In the genomic region with DNA sequence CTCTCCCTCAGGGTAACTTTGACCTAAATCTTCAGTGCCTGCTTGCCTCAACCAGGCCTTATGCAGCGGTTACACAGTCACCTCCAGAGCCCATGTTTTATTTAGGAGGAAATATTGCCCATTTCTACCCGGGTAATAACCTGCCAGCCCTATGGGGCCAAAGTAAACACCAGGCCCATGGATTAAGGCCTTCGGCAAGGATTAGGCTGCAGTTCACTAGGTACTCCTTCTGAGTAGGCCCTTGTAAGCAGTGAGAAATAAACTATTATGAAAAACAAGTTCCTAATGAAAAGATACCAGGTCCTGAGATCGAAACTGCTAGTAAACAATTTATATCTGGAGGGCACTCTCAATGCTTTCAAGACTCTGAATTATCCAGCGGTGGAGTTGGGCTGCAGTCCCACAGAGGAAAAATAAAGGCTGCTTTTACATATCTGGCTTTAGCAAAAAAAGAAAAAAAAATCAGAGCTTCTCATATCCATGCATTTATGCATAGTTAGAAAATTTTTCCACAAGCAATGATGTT, we compare ENCODE assay signal across 17 cellular contexts. TPM values are rescaled to one million over a fixed set of nuclear protein-coding genes. Genes with fewer than 3 reads are reported as not detected.
DNase-seq lines count a peak whose midpoint lies in the region; ATAC-seq and TF ChIP-seq lines count a peak whose summit lies in the region.
"Had no signal": no experiment of that assay in that cellular context is flagged by ENCODE, and none has a peak within 500 bp of the region (broad histone marks: within the 10 kb centered on the region; RNA-seq: fewer than 3 reads in every experiment).

No MANE protein-coding gene starts in this region.

- peak overlapping the region in 2 of 5 donors; percentile 40 to 52 for H3K9ac ChIP-seq in subcutaneous abdominal adipose tissue (ENCODE audit: low read length in 5 of 5)

- peaks cover 34% of the 10 kb centered on the region for H3K4me1 ChIP-seq in GM23338 (ENCODE audit: insufficient read depth)
- H3K4me1 ChIP-seq in mucosa of descending colon (ENCODE audit: low read depth) = peaks cover 19% of the 10 kb centered on the region
- H3K4me1 ChIP-seq in subcutaneous abdominal adipose tissue (ENCODE audit: control insufficient read depth in 5 of 5, insufficient read depth in 5 of 5, low read length in 5 of 5) = peaks cover 2 to 85% (median 77%) of the 10 kb centered on the region in 5 donors

- TF ChIP-seq CTCF in GM23338 (conservative IDR thresholded peaks at IDR 0.05; ENCODE audit: low read depth in 2 of 2) = no peak
- no peak for TF ChIP-seq CTCF in mucosa of descending colon (IDR thresholded peaks at IDR 0.05)

- H3K4me1 Mint-ChIP-seq in GM23338 = peaks cover 20% of the 10 kb centered on the region
- peaks cover 6% of the 10 kb centered on the region for H3K4me1 Mint-ChIP-seq in activated CD4-positive, alpha-beta T cell treated with anti-CD3 and anti-CD28 coated beads for 36 hours

- intact Hi-C loops in mucosa of descending colon (cut with DNase I, micrococcal nuclease) = no loop called here
- intact Hi-C loops in activated CD4-positive, alpha-beta T cell treated with anti-CD3 and anti-CD28 coated beads for 36 hours (cut with DNase I, micrococcal nuclease) = no loop called here

- no peak overlapping the region for H3K4me3 Mint-ChIP-seq in GM23338
- no peak overlapping the region for H3K4me3 Mint-ChIP-seq in activated CD4-positive, alpha-beta T cell treated with anti-CD3 and anti-CD28 coated beads for 36 hours

- no peak for ATAC-seq in GM23338
- no peak for ATAC-seq in mucosa of descending colon
- ATAC-seq in HG02763 (IDR thresholded peaks at IDR 0.05; ENCODE audit: unreplicated experiment) = no peak
- no peak for ATAC-seq in activated CD4-positive, alpha-beta T cell treated with anti-CD3 and anti-CD28 coated beads for 36 hours
- ATAC-seq: K562 had no signal

- H3K27me3 ChIP-seq in GM23338 (ENCODE audit: insufficient read depth) (peaks cover 100% of the 10 kb centered on the region), subcutaneous abdominal adipose tissue (ENCODE audit: control insufficient read depth in 5 of 5, insufficient read depth in 4 of 5, low read length in 5 of 5) (peaks cover 0 to 30% (median 19%) of the 10 kb centered on the region in 5 donors)

- CTCF ChIA-PET in activated CD4-positive, alpha-beta T cell treated with anti-CD3 and anti-CD28 coated beads for 36 hours (lab: Charles Lee) = interaction anchor here (1.0 to 2.3 kb wide), 5 partner anchors 11 to 79 kb away, joined by 3 to 12 read pairs (median 4); no protein-coding TSS in a partner anchor

- no peaks in the 10 kb centered on the region for H3K9me2 ChIP-seq in GM23338 (ENCODE audit: insufficient read depth)

- H3K4me3 ChIP-seq in GM23338 (no peak overlapping the region), mucosa of descending colon (no peak overlapping the region), subcutaneous abdominal adipose tissue (ENCODE audit: low read depth in 1 of 5, low read length in 5 of 5) (peak overlapping the region in 3 of 5 donors; percentile 13 to 63 (median 40))
- H3K4me3 ChIP-seq: K562, upper lobe of left lung had no signal

- H3K27ac ChIP-seq in GM23338 (ENCODE audit: low read depth) (no peak overlapping the region), subcutaneous abdominal adipose tissue (ENCODE audit: low read depth, low read length) (peak overlapping the region; percentile 98)
- H3K27ac ChIP-seq: upper lobe of left lung had no signal

- no peak overlapping the region for H3K27ac Mint-ChIP-seq in GM23338
- no peak overlapping the region for H3K27ac Mint-ChIP-seq in activated CD4-positive, alpha-beta T cell treated with anti-CD3 and anti-CD28 coated beads for 36 hours

- H3K79me2 ChIP-seq in GM23338 (replicated peaks; ENCODE audit: insufficient read depth) = no peaks in the 10 kb centered on the region

- POLR2A ChIA-PET in activated CD4-positive, alpha-beta T cell treated with anti-CD3 and anti-CD28 coated beads for 36 hours (lab: Charles Lee) = interaction anchor here (0.6 kb wide), 1 partner anchor 885 kb away, joined by 5 read pairs; no protein-coding TSS in a partner anchor

- H3K36me3 Mint-ChIP-seq in GM23338 (ENCODE audit: low read depth) = no peaks in the 10 kb centered on the region
- H3K36me3 Mint-ChIP-seq in activated CD4-positive, alpha-beta T cell treated with anti-CD3 and anti-CD28 coated beads for 36 hours (ENCODE audit: low read depth) = no peaks in the 10 kb centered on the region

- peaks cover 37% of the 10 kb centered on the region for H3F3A ChIP-seq in GM23338 (replicated peaks; ENCODE audit: low read depth)

- DNase-seq in GM23338 (ENCODE audit: low spot score) (no peak), SW480 (ENCODE audit: low spot score) (peak; percentile 32), mucosa of descending colon (peak in 2 of 3 donors; percentile 12 to 27), NCI-H1105 treated with DMSO at 0.1 percent for 48 hours (lab: John Stamatoyannopoulos, UW) (no peak), NCI-H345 (lab: John Stamatoyannopoulos, UW) (no peak)
- DNase-seq in activated CD4-positive, alpha-beta T cell treated with anti-CD3 and anti-CD28 coated beads for 36 hours = no peak
- DNase-seq: activated CD4-positive, alpha-beta T cell treated with anti-CD3 and anti-CD28 coated beads, Interleukin-2, amount 50 U/mL, for 48 hours; AML-193; amniotic stem cell; stimulated activated CD4-positive, alpha-beta T cell treated with anti-CD3 and anti-CD28 coated beads, Interleukin-2, amount 100 ng/mL, for 48 hours had no signal

- no peak overlapping the region for H3K4me2 ChIP-seq in GM23338

- H3K9me3 Mint-ChIP-seq in GM23338 = peaks cover 6% of the 10 kb centered on the region; the same call in 1 of the 3 replicates
- no peaks in the 10 kb centered on the region for H3K9me3 Mint-ChIP-seq in activated CD4-positive, alpha-beta T cell treated with anti-CD3 and anti-CD28 coated beads for 36 hours (ENCODE audit: low read depth)

- H4K20me1 ChIP-seq in GM23338 (replicated peaks; ENCODE audit: insufficient read depth) = peaks cover 61% of the 10 kb centered on the region

- H2AFZ ChIP-seq in GM23338 = no peak overlapping the region

- peaks cover 95% of the 10 kb centered on the region for H3K27me3 Mint-ChIP-seq in GM23338 (ENCODE audit: insufficient read depth, low read depth, poor library complexity)
- peaks cover 50% of the 10 kb centered on the region for H3K27me3 Mint-ChIP-seq in activated CD4-positive, alpha-beta T cell treated with anti-CD3 and anti-CD28 coated beads for 36 hours

- H3K9me3 ChIP-seq in mucosa of descending colon (no peaks in the 10 kb centered on the region), subcutaneous abdominal adipose tissue (ENCODE audit: control insufficient read depth in 5 of 5, low read length in 5 of 5) (no peaks in the 10 kb centered on the region)

- no peaks in the 10 kb centered on the region for H3K36me3 ChIP-seq in GM23338 (ENCODE audit: insufficient read depth)
- no peaks in the 10 kb centered on the region for H3K36me3 ChIP-seq in mucosa of descending colon (ENCODE audit: low read depth)
- no peaks in the 10 kb centered on the region for H3K36me3 ChIP-seq in subcutaneous abdominal adipose tissue (ENCODE audit: control insufficient read depth in 5 of 5, insufficient read depth in 5 of 5, low read length in 5 of 5)
- H3K36me3 ChIP-seq: upper lobe of left lung had no signal

TF ChIP-seq in GM23338, 12 proteins besides CTCF, POLR2A, EP300 and RAD21:
- no peak for TF ChIP-seq ZNF114 (CRISPR knock-in tag; IDR thresholded peaks at IDR 0.05)
- TF ChIP-seq EZH2 (IDR thresholded peaks at IDR 0.05; ENCODE audit: low read depth, unreplicated experiment) = peak; percentile 94

RNA-seq across cellular contexts. Expression of gene HOXA10, which starts 3.7 kb away (rescaled TPM):
- total RNA-seq in GM23338 (2014; rRNA removed; shearing (Covaris generic)) = not detected in 2 replicates
- not detected in 2 replicates for polyA plus RNA-seq in GM23338 (2016; fragmentation: Nextera tagmentation; extraction: Ambion mirVana)
- 10 to 100 TPM; 25.0 to 56.9 (median 25.8) TPM for total RNA-seq in mucosa of descending colon
- not detected for total RNA-seq in activated CD4-positive, alpha-beta T cell treated with anti-CD3 and anti-CD28 coated beads for 36 hours
- total RNA-seq: cerebellum, K562 had no signal
- polyA plus RNA-seq: K562 had no signal

RNA-seq across cellular contexts. Expression of gene HOXA11, which starts 7.2 kb away (rescaled TPM):
- not detected in 2 replicates for total RNA-seq in GM23338 (2014; rRNA removed; shearing (Covaris generic))
- not detected in 2 replicates for polyA plus RNA-seq in GM23338 (2016; fragmentation: Nextera tagmentation; extraction: Ambion mirVana)
- total RNA-seq in mucosa of descending colon = 10 to 100 TPM in 1 of 3 donors, 1 to 10 TPM in 2; 3.2 to 27.2 (median 5.4) TPM
- not detected for total RNA-seq in activated CD4-positive, alpha-beta T cell treated with anti-CD3 and anti-CD28 coated beads for 36 hours
- total RNA-seq: cerebellum, K562, mononuclear cell, upper lobe of left lung had no signal
- polyA plus RNA-seq: K562 had no signal

RNA-seq across cellular contexts. Expression of gene HOXA9, which starts 12.5 kb away (rescaled TPM):
- not detected in 2 replicates for total RNA-seq in GM23338 (2014; rRNA removed; shearing (Covaris generic))
- polyA plus RNA-seq in GM23338 (2016; fragmentation: Nextera tagmentation; extraction: Ambion mirVana) = not detected in 2 replicates
- 10 to 100 TPM; 22.0 to 27.9 (median 25.0) TPM for total RNA-seq in mucosa of descending colon
- not detected for total RNA-seq in activated CD4-positive, alpha-beta T cell treated with anti-CD3 and anti-CD28 coated beads for 36 hours
- total RNA-seq: cerebellum, K562 had no signal
- polyA plus RNA-seq: K562 had no signal

RNA-seq across cellular contexts. Expression of gene HOXA7, which starts 21.4 kb away (rescaled TPM):
- not detected in 2 replicates for total RNA-seq in GM23338 (2014; rRNA removed; shearing (Covaris generic))
- 0.24 TPM in 1 of 2 replicates, not detected in the other for polyA plus RNA-seq in GM23338 (2016; fragmentation: Nextera tagmentation; extraction: Ambion mirVana)
- total RNA-seq in mucosa of descending colon = 10 to 100 TPM; 17.1 to 29.8 (median 27.9) TPM
- not detected for total RNA-seq in activated CD4-positive, alpha-beta T cell treated with anti-CD3 and anti-CD28 coated beads for 36 hours
- total RNA-seq: cerebellum, K562 had no signal
- polyA plus RNA-seq: K562 had no signal

RNA-seq across cellular contexts. Expression of gene HOXA13, which starts 22.0 kb away (rescaled TPM):
- total RNA-seq in GM23338 (2014; rRNA removed; shearing (Covaris generic)) = not detected in 2 replicates
- polyA plus RNA-seq in GM23338 (2016; fragmentation: Nextera tagmentation; extraction: Ambion mirVana) = not detected in 2 replicates
- 10 to 100 TPM; 28.0 to 54.3 (median 42.2) TPM for total RNA-seq in mucosa of descending colon
- not detected for total RNA-seq in activated CD4-positive, alpha-beta T cell treated with anti-CD3 and anti-CD28 coated beads for 36 hours
- total RNA-seq: cerebellum, K562, upper lobe of left lung had no signal
- polyA plus RNA-seq: K562, keratinocyte had no signal

Comparison
In these comparisons a context has a peak if more than half of its experiments do, and no peak if none do; other contexts are left out.
1. DNase-seq: peak in SW480 (single experiment) and mucosa of descending colon (2 of 3); none in GM23338 (single experiment), activated CD4-positive, alpha-beta T cell treated with anti-CD3 and anti-CD28 coated beads for 36 hours (single experiment), NCI-H1105 treated with DMSO at 0.1 percent for 48 hours (single experiment) and NCI-H345 (single experiment).
2. H3K4me3 ChIP-seq: peak in subcutaneous abdominal adipose tissue (3 of 5); none in GM23338 (single experiment) and mucosa of descending colon (single experiment).
3. RNA of gene HOXA10, which starts 3.7 kb away (total RNA-seq): 25.0 to 56.9 TPM in mucosa of descending colon; not detected in activated CD4-positive, alpha-beta T cell treated with anti-CD3 and anti-CD28 coated beads for 36 hours and not detected in GM23338; every median in the first group is over 10 times any median in the second.
4. RNA of gene HOXA9, which starts 12.5 kb away (total RNA-seq): 22.0 to 27.9 TPM in mucosa of descending colon; not detected in GM23338 and not detected in activated CD4-positive, alpha-beta T cell treated with anti-CD3 and anti-CD28 coated beads for 36 hours; every median in the first group is over 10 times any median in the second.